ENCODE assay signal across 8 cellular contexts in genomic region chr12:27969901-27970390, GRCh38. TPM values are rescaled to one million over a fixed set of nuclear protein-coding genes. Genes with fewer than 3 reads are reported as not detected.
DNase-seq lines count a peak whose midpoint lies in the region; ATAC-seq, FAIRE-seq and TF ChIP-seq lines count a peak whose summit lies in the region.

No MANE protein-coding gene starts in this region.

- no peaks in the 10 kb centered on the region for H3K27me3 ChIP-seq in bronchial epithelial cell (ENCODE audit: control insufficient read depth, insufficient read depth, low read length)

- no peak for FAIRE-seq in bronchial epithelial cell (lab: Jason Lieb, UNC)
- no peak for FAIRE-seq in kidney (lab: Jason Lieb, UNC)

- intact Hi-C loops in kidney (cut with DNase I), result no loop called here

- ATAC-seq in GM19463 (IDR thresholded peaks at IDR 0.05; ENCODE audit: unreplicated experiment) (peak; percentile 73), HG03520 (IDR thresholded peaks at IDR 0.05; ENCODE audit: unreplicated experiment) (peak; percentile 75)

- H3K4me1 ChIP-seq in kidney (ENCODE audit: control insufficient read depth in 1 of 2, insufficient read depth in 1 of 2, low read depth in 1 of 2, low read length in 2 of 2), result peaks cover 3 to 9% of the 10 kb centered on the region in 2 donors

- H3K9ac ChIP-seq in kidney (ENCODE audit: low read length in 2 of 2), result peak overlapping the region in 1 of 2 donors; percentile 39

- TF ChIP-seq CTCF in bronchial epithelial cell (IDR thresholded peaks at IDR 0.05; ENCODE audit: insufficient read depth, low read length, severe bottlenecking), result peak; percentile 62
- TF ChIP-seq CTCF in kidney (IDR thresholded peaks at IDR 0.05; ENCODE audit: borderline replicate concordance, extremely low read depth, insufficient read depth), result peak; percentile 23

- H3K27ac ChIP-seq in kidney (ENCODE audit: low read depth in 2 of 2, low read length in 2 of 2), result no peak overlapping the region

- no peaks in the 10 kb centered on the region for H3K36me3 ChIP-seq in bronchial epithelial cell (ENCODE audit: control insufficient read depth, insufficient read depth, low read length)
- H3K36me3 ChIP-seq in kidney (ENCODE audit: control insufficient read depth in 1 of 2, insufficient read depth in 2 of 2, low read length in 2 of 2), result no peaks in the 10 kb centered on the region

- H3K9me3 ChIP-seq in kidney (ENCODE audit: control insufficient read depth in 1 of 2, low read length in 2 of 2), result no peaks in the 10 kb centered on the region

- peak; percentile 80 for DNase-seq in D341Med (ENCODE audit: low spot score)
- peak; percentile 88 for DNase-seq in SW480 (ENCODE audit: low spot score)
- DNase-seq in bronchial epithelial cell (ENCODE audit: low read depth), result peak; percentile 71
- peak; percentile 81 for DNase-seq in kidney
- peak; percentile 24 to 40 for DNase-seq in stimulated activated CD4-positive, alpha-beta T cell treated with anti-CD3 and anti-CD28 coated beads, Interleukin-15, amount 100 ng/mL, for 48 hours (ENCODE audit: low read depth in 2 of 2)
- DNase-seq in AML-193 (lab: John Stamatoyannopoulos, UW), result no peak

- H3K4me3 ChIP-seq in bronchial epithelial cell (ENCODE audit: low read depth, low read length) (peak overlapping the region; percentile 73), kidney (ENCODE audit: low read length in 2 of 2) (peak overlapping the region; percentile 47 to 71)

RNA-seq across cellular contexts. Expression of gene PTHLH, which starts 2.6 kb away (rescaled TPM):
- total RNA-seq in bronchial epithelial cell (47.4 and 82.1 TPM in 2 replicates), kidney (0.72 TPM)
- polyA plus RNA-seq in kidney (ENCODE audit: insufficient read depth, low read depth, low replicate concordance), result not detected

Comparison
In these comparisons a context has a peak if more than half of its experiments do, and no peak if none do; other contexts are left out.
1. DNase-seq: peak in D341Med (single experiment), SW480 (single experiment), bronchial epithelial cell (single experiment), kidney (single experiment) and stimulated activated CD4-positive, alpha-beta T cell treated with anti-CD3 and anti-CD28 coated beads, Interleukin-15, amount 100 ng/mL, for 48 hours (2 of 2); none in AML-193 (0 of 2).
2. RNA of gene PTHLH, which starts 2.6 kb away (total RNA-seq): 47.4 to 82.1 TPM in bronchial epithelial cell; 0.72 TPM in kidney (single experiment); every median in the first group is over 10 times any median in the second.